Comparison of ENCODE assay signal across 8 cellular contexts in genomic region chr12:31204995-31205582, GRCh38.
A peak's percentile ranks its signal among the peaks of the same experiment; 100 is the strongest.
DNase-seq lines count a peak whose midpoint lies in the region; ATAC-seq and TF ChIP-seq lines count a peak whose summit lies in the region.

No MANE protein-coding gene starts in this region.

- 24% methylated on average over 3 of the region's 3 CpGs for WGBS in prostate gland

- peak; percentile 82 for DNase-seq in COLO829 (ENCODE audit: low spot score)
- DNase-seq in epithelial cell of esophagus (ENCODE audit: low read depth) = peak; percentile 94
- no peak for DNase-seq in prostate gland (ENCODE audit: low spot score)
- DNase-seq in CD14-positive monocyte (ENCODE audit: low spot score) = no peak
- DNase-seq in HT-29 (ENCODE audit: low spot score) = no peak
- no peak for DNase-seq in UCSD-AML1 (lab: John Stamatoyannopoulos, UW; ENCODE audit: unreplicated experiment)

- TF ChIP-seq CTCF in epithelial cell of esophagus (IDR thresholded peaks at IDR 0.05; ENCODE audit: insufficient read depth, low read depth, low read length, missing control alignments) (no peak), prostate gland (IDR thresholded peaks at IDR 0.05) (no peak), CD14-positive monocyte (IDR thresholded peaks at IDR 0.05) (no peak)

- H3K4me3 Mint-ChIP-seq in CD14-positive monocyte = no peak overlapping the region

- no peaks in the 10 kb centered on the region for H3K36me3 Mint-ChIP-seq in CD14-positive monocyte

- ATAC-seq in GM19438 (IDR thresholded peaks at IDR 0.05; ENCODE audit: low read depth, unreplicated experiment) (peak; percentile 84), HG03280 (IDR thresholded peaks at IDR 0.05; ENCODE audit: unreplicated experiment) (peak; percentile 92)

- H3K27me3 Mint-ChIP-seq in CD14-positive monocyte (ENCODE audit: low read depth in 3 of 3) = peaks cover 0 to 4% (median 0%) of the 10 kb centered on the region in 3 donors

- H3K27ac Mint-ChIP-seq in CD14-positive monocyte = no peak overlapping the region

- no peaks in the 10 kb centered on the region for H3K4me1 ChIP-seq in prostate gland (replicated peaks)

- H3K4me3 ChIP-seq in epithelial cell of esophagus (ENCODE audit: low read length) = no peak overlapping the region
- H3K4me3 ChIP-seq in prostate gland = no peak overlapping the region

- intact Hi-C loops in prostate gland (cut with DNase I) = no loop called here
- intact Hi-C loops in CD14-positive monocyte (cut with micrococcal nuclease) = no loop called here

- H3K9me3 Mint-ChIP-seq in CD14-positive monocyte = peaks cover 0 to 4% (median 0%) of the 10 kb centered on the region in 7 donors

- no peaks in the 10 kb centered on the region for H3K9me3 ChIP-seq in prostate gland

- no peaks in the 10 kb centered on the region for H3K4me1 Mint-ChIP-seq in CD14-positive monocyte

- H3K36me3 ChIP-seq in prostate gland = no peaks in the 10 kb centered on the region

- no peak for TF ChIP-seq POLR2A in prostate gland (IDR thresholded peaks at IDR 0.05)

- H3K27me3 ChIP-seq in prostate gland (replicated peaks; ENCODE audit: insufficient read depth) = no peaks in the 10 kb centered on the region

- no peak overlapping the region for H3K27ac ChIP-seq in prostate gland

Comparison
In these comparisons a context has a peak if more than half of its experiments do, and no peak if none do; other contexts are left out.
1. DNase-seq: peak in COLO829 (single experiment) and epithelial cell of esophagus (single experiment); none in prostate gland (single experiment), CD14-positive monocyte (single experiment), HT-29 (single experiment) and UCSD-AML1 (single experiment).